8 cellular contexts compared by ENCODE assay signal in genomic region chr9:84667571-84668203, GRCh38. TPM values are rescaled to one million over a fixed set of nuclear protein-coding genes. Genes with fewer than 3 reads are reported as not detected.
A peak's percentile ranks its signal among the peaks of the same experiment; 100 is the strongest.
DNase-seq lines count a peak whose midpoint lies in the region; ATAC-seq and TF ChIP-seq lines count a peak whose summit lies in the region.

No MANE protein-coding gene starts in this region.

- H3K4me1 Mint-ChIP-seq in activated B cell treated with CpG ODN at 0.5 μM for 24 hours: peaks cover 24% of the 10 kb centered on the region

- peak; percentile 7 for DNase-seq in activated CD4-positive, alpha-beta T cell treated with anti-CD3 and anti-CD28 coated beads for 48 hours
- DNase-seq in activated CD4-positive, alpha-beta T cell treated with anti-CD3 and anti-CD28 coated beads, Interleukin-2, amount 50 U/mL, for 4 hours: no peak
- DNase-seq in activated B cell treated with CpG ODN at 0.5 μM for 24 hours (no peak), left ventricle myocardium superior (no peak), retina (peak; percentile 79), COLO668 (lab: John Stamatoyannopoulos, UW; ENCODE audit: unreplicated experiment) (no peak)
- no peak for DNase-seq in stimulated activated CD8-positive, alpha-beta memory T cell treated with anti-CD3 and anti-CD28 coated beads, Interleukin-4, amount 100 ng/mL, for 48 hours

- CTCF ChIA-PET in activated B cell treated with CpG ODN at 0.5 μM for 24 hours (lab: Charles Lee): no interaction called here

- peak; percentile 23 for ATAC-seq in HG02759 (IDR thresholded peaks at IDR 0.05; ENCODE audit: unreplicated experiment)
- ATAC-seq in activated B cell treated with CpG ODN at 0.5 μM for 24 hours (ENCODE audit: low read depth): no peak
- peak; percentile 45 for ATAC-seq in left ventricle myocardium superior

- POLR2A ChIA-PET in activated B cell treated with CpG ODN at 0.5 μM for 24 hours (lab: Charles Lee): no interaction called here

- peaks cover 6% of the 10 kb centered on the region for H3K9me3 Mint-ChIP-seq in activated B cell treated with CpG ODN at 0.5 μM for 24 hours

- H3K4me3 Mint-ChIP-seq in activated B cell treated with CpG ODN at 0.5 μM for 24 hours: peak overlapping the region; percentile 30

- H3K36me3 Mint-ChIP-seq in activated B cell treated with CpG ODN at 0.5 μM for 24 hours (ENCODE audit: low read depth): no peaks in the 10 kb centered on the region

- intact Hi-C loops in activated B cell treated with CpG ODN at 0.5 μM for 24 hours (cut with micrococcal nuclease): loop anchor here (5.0 to 10.0 kb wide), 2 partner anchors 115 to 947 kb away; no protein-coding TSS in a partner anchor
- intact Hi-C loops in left ventricle myocardium superior (cut with micrococcal nuclease): no loop called here

- peaks cover 51% of the 10 kb centered on the region for H3K27me3 Mint-ChIP-seq in activated B cell treated with CpG ODN at 0.5 μM for 24 hours

- no peak for TF ChIP-seq CTCF in activated B cell treated with CpG ODN at 0.5 μM for 24 hours (IDR thresholded peaks at IDR 0.05)

- H3K27ac Mint-ChIP-seq in activated B cell treated with CpG ODN at 0.5 μM for 24 hours: no peak overlapping the region

RNA-seq across cellular contexts. Expression of gene NTRK2, which starts 1.8 kb away (rescaled TPM):
- total RNA-seq in activated B cell treated with CpG ODN at 0.5 μM for 24 hours: 0.07 and 0.10 TPM in 2 replicates
- total RNA-seq in left ventricle myocardium superior: 5.5 TPM

Comparison
In these comparisons a context has a peak if more than half of its experiments do, and no peak if none do; other contexts are left out.
1. DNase-seq: peak in activated CD4-positive, alpha-beta T cell treated with anti-CD3 and anti-CD28 coated beads for 48 hours (single experiment) and retina (single experiment); none in activated CD4-positive, alpha-beta T cell treated with anti-CD3 and anti-CD28 coated beads, Interleukin-2, amount 50 U/mL, for 4 hours (0 of 2), activated B cell treated with CpG ODN at 0.5 μM for 24 hours (single experiment), left ventricle myocardium superior (single experiment), COLO668 (single experiment) and stimulated activated CD8-positive, alpha-beta memory T cell treated with anti-CD3 and anti-CD28 coated beads, Interleukin-4, amount 100 ng/mL, for 48 hours (single experiment).